25 cellular contexts compared by ENCODE assay signal in genomic region chr6:1908784-1909183, GRCh38.
"Had no signal": no experiment of that assay in that cellular context is flagged by ENCODE, and none has a peak within 500 bp of the region (broad histone marks: within the 10 kb centered on the region; RNA-seq: fewer than 3 reads in every experiment).

No MANE protein-coding gene starts in this region.

- H3K36me3 ChIP-seq: ascending aorta, brain microvascular endothelial cell, left lung, lower lobe of right lung, thyroid gland, upper lobe of left lung, vagina had no signal

- H3K27me3 ChIP-seq: ascending aorta, brain microvascular endothelial cell, foreskin keratinocyte, left lung, right lobe of liver, thyroid gland, upper lobe of left lung, vagina had no signal

- H3K4me3 ChIP-seq: ascending aorta, coronary artery, left lung, lower lobe of right lung, right lobe of liver, thyroid gland, upper lobe of left lung, vagina had no signal

- H3K4me1 Mint-ChIP-seq: activated CD4-positive, alpha-beta memory T cell treated with anti-CD3 and anti-CD28 coated beads, Interleukin-2, amount 10 ng/mL, durations not matched to agents 7 days and 5 days; activated CD4-positive, alpha-beta T cell treated with anti-CD3 and anti-CD28 coated beads, Interleukin-2, amount 10 ng/mL, durations not matched to agents 7 days and 5 days; activated naive CD4-positive, alpha-beta T cell treated with anti-CD3 and anti-CD28 coated beads, Interleukin-2, amount 10 ng/mL, durations not matched to agents 7 days and 5 days had no signal

- FAIRE-seq: islet of Langerhans had no signal

- H3K36me3 Mint-ChIP-seq: activated naive CD4-positive, alpha-beta T cell treated with anti-CD3 and anti-CD28 coated beads, Interleukin-2, amount 10 ng/mL, durations not matched to agents 7 days and 5 days; natural killer cell had no signal

- H3K9me3 Mint-ChIP-seq: activated CD4-positive, alpha-beta memory T cell treated with anti-CD3 and anti-CD28 coated beads, Interleukin-2, amount 10 ng/mL, durations not matched to agents 7 days and 5 days; activated CD4-positive, alpha-beta T cell treated with anti-CD3 and anti-CD28 coated beads, Interleukin-2, amount 10 ng/mL, durations not matched to agents 7 days and 5 days; activated naive CD4-positive, alpha-beta T cell treated with anti-CD3 and anti-CD28 coated beads, Interleukin-2, amount 10 ng/mL, durations not matched to agents 7 days and 5 days; activated naive CD8-positive, alpha-beta T cell treated with anti-CD3 and anti-CD28 coated beads, Interleukin-2, amount 10 ng/mL, durations not matched to agents 7 days and 5 days; activated T-cell treated with anti-CD3 and anti-CD28 coated beads, Interleukin-2, amount 50 U/mL, for 24 hours; natural killer cell; stimulated activated naive CD8-positive, alpha-beta T cell treated with anti-CD3 and anti-CD28 coated beads, Interleukin-15, Interleukin-2, amounts not matched to agents 100 ng/mL and 50 ng/mL, for 24 hours had no signal

- ATAC-seq: esophagus mucosa, foreskin keratinocyte, left lung, lower lobe of right lung, natural killer cell, right lobe of liver had no signal

- H3K9me3 ChIP-seq: ascending aorta, left lung, lower lobe of right lung, right lobe of liver, thyroid gland, upper lobe of left lung, vagina had no signal

- DNase-seq: activated CD4-positive, alpha-beta memory T cell treated with anti-CD3 and anti-CD28 coated beads, Interleukin-2, amount 10 ng/mL, durations not matched to agents 7 days and 5 days; activated CD4-positive, alpha-beta T cell treated with anti-CD3 and anti-CD28 coated beads for 1 hour; activated CD4-positive, alpha-beta T cell treated with anti-CD3 and anti-CD28 coated beads, Interleukin-2, amount 10 ng/mL, durations not matched to agents 7 days and 5 days; activated CD8-positive, alpha-beta memory T cell treated with anti-CD3 and anti-CD28 coated beads, Interleukin-2, amount 50 U/mL, for 48 hours; activated gamma-delta T cell; activated naive CD4-positive, alpha-beta T cell treated with anti-CD3 and anti-CD28 coated beads, Interleukin-2, amount 10 ng/mL, durations not matched to agents 7 days and 5 days; activated naive CD8-positive, alpha-beta T cell treated with anti-CD3 and anti-CD28 coated beads, Interleukin-2, amount 10 ng/mL, durations not matched to agents 7 days and 5 days; activated T-cell treated with anti-CD3 and anti-CD28 coated beads, Interleukin-2, amount 50 U/mL, for 24 hours; brain microvascular endothelial cell; foreskin keratinocyte; left lung; lower lobe of right lung; mesendoderm; natural killer cell; right lobe of liver; stimulated activated CD4-positive, alpha-beta T cell treated with anti-CD3 and anti-CD28 coated beads, Interleukin-2, amount 100 ng/mL, for 48 hours; substantia nigra; thyroid gland; upper lobe of left lung had no signal

- H3K27ac ChIP-seq: ascending aorta, brain microvascular endothelial cell, coronary artery, foreskin keratinocyte, left lung, lower lobe of right lung, right lobe of liver, thyroid gland, upper lobe of left lung, vagina had no signal

- H3K27me3 Mint-ChIP-seq: activated CD4-positive, alpha-beta memory T cell treated with anti-CD3 and anti-CD28 coated beads, Interleukin-2, amount 10 ng/mL, durations not matched to agents 7 days and 5 days; activated CD4-positive, alpha-beta T cell treated with anti-CD3 and anti-CD28 coated beads, Interleukin-2, amount 10 ng/mL, durations not matched to agents 7 days and 5 days; activated naive CD4-positive, alpha-beta T cell treated with anti-CD3 and anti-CD28 coated beads, Interleukin-2, amount 10 ng/mL, durations not matched to agents 7 days and 5 days; activated naive CD8-positive, alpha-beta T cell treated with anti-CD3 and anti-CD28 coated beads, Interleukin-2, amount 10 ng/mL, durations not matched to agents 7 days and 5 days; activated T-cell treated with anti-CD3 and anti-CD28 coated beads, Interleukin-2, amount 50 U/mL, for 24 hours; stimulated activated naive CD8-positive, alpha-beta T cell treated with anti-CD3 and anti-CD28 coated beads, Interleukin-15, Interleukin-2, amounts not matched to agents 100 ng/mL and 50 ng/mL, for 24 hours had no signal

- H3K27ac Mint-ChIP-seq: activated CD4-positive, alpha-beta memory T cell treated with anti-CD3 and anti-CD28 coated beads, Interleukin-2, amount 10 ng/mL, durations not matched to agents 7 days and 5 days; activated CD4-positive, alpha-beta T cell treated with anti-CD3 and anti-CD28 coated beads, Interleukin-2, amount 10 ng/mL, durations not matched to agents 7 days and 5 days; activated naive CD4-positive, alpha-beta T cell treated with anti-CD3 and anti-CD28 coated beads, Interleukin-2, amount 10 ng/mL, durations not matched to agents 7 days and 5 days; activated naive CD8-positive, alpha-beta T cell treated with anti-CD3 and anti-CD28 coated beads, Interleukin-2, amount 10 ng/mL, durations not matched to agents 7 days and 5 days; activated T-cell treated with anti-CD3 and anti-CD28 coated beads, Interleukin-2, amount 50 U/mL, for 24 hours; natural killer cell; stimulated activated naive CD8-positive, alpha-beta T cell treated with anti-CD3 and anti-CD28 coated beads, Interleukin-15, Interleukin-2, amounts not matched to agents 100 ng/mL and 50 ng/mL, for 24 hours had no signal

- H3K4me1 ChIP-seq: left lung, lower lobe of right lung, right lobe of liver, thyroid gland, upper lobe of left lung had no signal

- H3K4me3 Mint-ChIP-seq: activated CD4-positive, alpha-beta memory T cell treated with anti-CD3 and anti-CD28 coated beads, Interleukin-2, amount 10 ng/mL, durations not matched to agents 7 days and 5 days; activated CD4-positive, alpha-beta T cell treated with anti-CD3 and anti-CD28 coated beads, Interleukin-2, amount 10 ng/mL, durations not matched to agents 7 days and 5 days; activated naive CD4-positive, alpha-beta T cell treated with anti-CD3 and anti-CD28 coated beads, Interleukin-2, amount 10 ng/mL, durations not matched to agents 7 days and 5 days; activated naive CD8-positive, alpha-beta T cell treated with anti-CD3 and anti-CD28 coated beads, Interleukin-2, amount 10 ng/mL, durations not matched to agents 7 days and 5 days; activated T-cell treated with anti-CD3 and anti-CD28 coated beads, Interleukin-2, amount 50 U/mL, for 24 hours; natural killer cell; stimulated activated naive CD8-positive, alpha-beta T cell treated with anti-CD3 and anti-CD28 coated beads, Interleukin-15, Interleukin-2, amounts not matched to agents 100 ng/mL and 50 ng/mL, for 24 hours had no signal
